ENCODE assay signal across 1 cellular context in genomic region chr10:69130251-69130650, GRCh38.
TF ChIP-seq lines count a peak whose summit lies in the region.

No MANE protein-coding gene starts in this region.

TF ChIP-seq in WTC11, 78 proteins besides CTCF, POLR2A, EP300 and RAD21 (continued from another document):
- no peak for TF ChIP-seq ATF3 (CRISPR knock-in tag; conservative IDR thresholded peaks at IDR 0.05)
- TF ChIP-seq ATF6 (CRISPR knock-in tag; IDR thresholded peaks at IDR 0.05), result no peak
- TF ChIP-seq ZNF423 (CRISPR knock-in tag; IDR thresholded peaks at IDR 0.05), result no peak
- no peak for TF ChIP-seq AR (CRISPR knock-in tag; IDR thresholded peaks at IDR 0.05)
- TF ChIP-seq SOX15 (CRISPR knock-in tag; IDR thresholded peaks at IDR 0.05), result no peak
- no peak for TF ChIP-seq CDX4 (CRISPR knock-in tag; IDR thresholded peaks at IDR 0.05; ENCODE audit: borderline replicate concordance)
- no peak for TF ChIP-seq EMX1 (CRISPR knock-in tag; IDR thresholded peaks at IDR 0.05)
- TF ChIP-seq USF1 (CRISPR knock-in tag; IDR thresholded peaks at IDR 0.05), result no peak
- no peak for TF ChIP-seq ZNF396 (CRISPR knock-in tag; IDR thresholded peaks at IDR 0.05; ENCODE audit: borderline replicate concordance)
- TF ChIP-seq CBFB (CRISPR knock-in tag; IDR thresholded peaks at IDR 0.05; ENCODE audit: low read depth), result no peak
- TF ChIP-seq GTF2I (CRISPR knock-in tag; conservative IDR thresholded peaks at IDR 0.05), result no peak
TF ChIP-seq in WTC11: peak in this region for 0.
